ENCODE assay signal across 8 cellular contexts in genomic region chr11:59756496-59756840, GRCh38. TPM values are rescaled to one million over a fixed set of nuclear protein-coding genes. Genes with fewer than 3 reads are reported as not detected.
DNase-seq lines count a peak whose midpoint lies in the region; ATAC-seq lines count a peak whose summit lies in the region.

No MANE protein-coding gene starts in this region.

- peak overlapping the region; percentile 2 for H3K9ac ChIP-seq in HUES6 (ENCODE audit: low read length)

- no peak for ATAC-seq in activated CD8-positive, alpha-beta T cell treated with anti-CD3 and anti-CD28 coated beads, Interleukin-2, amount 10 ng/mL, durations not matched to agents 7 days and 5 days
- no peak for ATAC-seq in stimulated activated effector memory CD8-positive, alpha-beta T cell treated with anti-CD3 and anti-CD28 coated beads, Interleukin-12 subunit alpha, Interleukin-12 subunit beta, amount 100 ng/mL, for 72 hours
- ATAC-seq in HG03280 (IDR thresholded peaks at IDR 0.05; ENCODE audit: unreplicated experiment): no peak
- no peak for ATAC-seq in GM18519 (IDR thresholded peaks at IDR 0.05; ENCODE audit: low FRiP score, unreplicated experiment)

- H3K27me3 ChIP-seq in HUES6 (ENCODE audit: control insufficient read depth, insufficient read depth, low read length): no peaks in the 10 kb centered on the region

- H3K9me3 ChIP-seq in HUES6 (ENCODE audit: control insufficient read depth, insufficient read depth, low read depth, low read length): no peaks in the 10 kb centered on the region

- H3K4me3 Mint-ChIP-seq in activated CD8-positive, alpha-beta T cell treated with anti-CD3 and anti-CD28 coated beads, Interleukin-2, amount 10 ng/mL, durations not matched to agents 7 days and 5 days: peak overlapping the region; percentile 92
- peak overlapping the region; percentile 95 for H3K4me3 Mint-ChIP-seq in stimulated activated effector memory CD8-positive, alpha-beta T cell treated with anti-CD3 and anti-CD28 coated beads, Interleukin-12 subunit alpha, Interleukin-12 subunit beta, amount 100 ng/mL, for 72 hours

- no peak for DNase-seq in activated CD8-positive, alpha-beta T cell treated with anti-CD3 and anti-CD28 coated beads, Interleukin-2, amount 10 ng/mL, durations not matched to agents 7 days and 5 days
- DNase-seq in stimulated activated effector memory CD8-positive, alpha-beta T cell treated with anti-CD3 and anti-CD28 coated beads, Interleukin-12 subunit alpha, Interleukin-12 subunit beta, amount 100 ng/mL, for 72 hours (ENCODE audit: low spot score in 2 of 2): no peak
- DNase-seq in DMS 273 treated with DMSO at 0.1 percent for 48 hours (lab: John Stamatoyannopoulos, UW) (no peak), NOMO-1 treated with DMSO at 0.1 percent for 48 hours (lab: John Stamatoyannopoulos, UW; ENCODE audit: unreplicated experiment) (no peak)

- H3K27ac Mint-ChIP-seq in activated CD8-positive, alpha-beta T cell treated with anti-CD3 and anti-CD28 coated beads, Interleukin-2, amount 10 ng/mL, durations not matched to agents 7 days and 5 days: peak overlapping the region; percentile 31
- H3K27ac Mint-ChIP-seq in stimulated activated effector memory CD8-positive, alpha-beta T cell treated with anti-CD3 and anti-CD28 coated beads, Interleukin-12 subunit alpha, Interleukin-12 subunit beta, amount 100 ng/mL, for 72 hours: no peak overlapping the region

- POLR2A ChIA-PET in activated CD8-positive, alpha-beta T cell treated with anti-CD3 and anti-CD28 coated beads, Interleukin-2, amount 10 ng/mL, durations not matched to agents 7 days and 5 days (lab: Charles Lee): interaction anchor here (1.0 to 2.1 kb wide), 3 partner anchors 16 to 53 kb away, joined by 4 to 8 read pairs (median 6); no protein-coding TSS in a partner anchor

- peaks cover 14% of the 10 kb centered on the region; the same call in 1 of the 2 replicates for H3K36me3 ChIP-seq in HUES6 (ENCODE audit: control insufficient read depth, insufficient read depth, low read length)

- no peaks in the 10 kb centered on the region for H3K27me3 Mint-ChIP-seq in activated CD8-positive, alpha-beta T cell treated with anti-CD3 and anti-CD28 coated beads, Interleukin-2, amount 10 ng/mL, durations not matched to agents 7 days and 5 days (ENCODE audit: low read depth)

- H3K4me1 ChIP-seq in HUES6 (ENCODE audit: control insufficient read depth, insufficient read depth, low read length): peaks cover 15% of the 10 kb centered on the region

- H3K27ac ChIP-seq in HUES6 (ENCODE audit: low read depth, low read length): no peak overlapping the region

- H3K9me3 Mint-ChIP-seq in activated CD8-positive, alpha-beta T cell treated with anti-CD3 and anti-CD28 coated beads, Interleukin-2, amount 10 ng/mL, durations not matched to agents 7 days and 5 days (ENCODE audit: insufficient read depth): no peaks in the 10 kb centered on the region
- no peaks in the 10 kb centered on the region for H3K9me3 Mint-ChIP-seq in stimulated activated effector memory CD8-positive, alpha-beta T cell treated with anti-CD3 and anti-CD28 coated beads, Interleukin-12 subunit alpha, Interleukin-12 subunit beta, amount 100 ng/mL, for 72 hours

- H3K4me3 ChIP-seq in HUES6 (ENCODE audit: low read depth, low read length) (peak overlapping the region; percentile 82), iPS-11a (ENCODE audit: low read depth, low read length) (peak overlapping the region; percentile 80)

- H3K4me1 Mint-ChIP-seq in activated CD8-positive, alpha-beta T cell treated with anti-CD3 and anti-CD28 coated beads, Interleukin-2, amount 10 ng/mL, durations not matched to agents 7 days and 5 days (ENCODE audit: low read depth): peaks cover 55% of the 10 kb centered on the region
- H3K4me1 Mint-ChIP-seq in stimulated activated effector memory CD8-positive, alpha-beta T cell treated with anti-CD3 and anti-CD28 coated beads, Interleukin-12 subunit alpha, Interleukin-12 subunit beta, amount 100 ng/mL, for 72 hours: peaks cover 44% of the 10 kb centered on the region

- CTCF ChIA-PET in activated CD8-positive, alpha-beta T cell treated with anti-CD3 and anti-CD28 coated beads, Interleukin-2, amount 10 ng/mL, durations not matched to agents 7 days and 5 days (lab: Charles Lee): interaction anchor here (0.5 to 6.3 kb wide), 7 partner anchors 10 to 585 kb away, joined by 3 to 146 read pairs (median 5); partner anchors contain the start of genes DTX4 and MRPL16

- H3K36me3 Mint-ChIP-seq in activated CD8-positive, alpha-beta T cell treated with anti-CD3 and anti-CD28 coated beads, Interleukin-2, amount 10 ng/mL, durations not matched to agents 7 days and 5 days (ENCODE audit: low read depth): peaks cover 43% of the 10 kb centered on the region
- H3K36me3 Mint-ChIP-seq in stimulated activated effector memory CD8-positive, alpha-beta T cell treated with anti-CD3 and anti-CD28 coated beads, Interleukin-12 subunit alpha, Interleukin-12 subunit beta, amount 100 ng/mL, for 72 hours: peaks cover 7% of the 10 kb centered on the region

RNA-seq across cellular contexts. Expression of gene STX3, which starts 1.3 kb away (rescaled TPM):
- 100 to 1,000 TPM; 101 to 105 TPM for total RNA-seq in activated CD8-positive, alpha-beta T cell treated with anti-CD3 and anti-CD28 coated beads, Interleukin-2, amount 10 ng/mL, durations not matched to agents 7 days and 5 days

RNA-seq across cellular contexts. Expression of gene OR10V1, which starts 42.8 kb away (rescaled TPM):
- total RNA-seq in activated CD8-positive, alpha-beta T cell treated with anti-CD3 and anti-CD28 coated beads, Interleukin-2, amount 10 ng/mL, durations not matched to agents 7 days and 5 days: not detected

RNA-seq across cellular contexts. Expression of gene MRPL16, which starts 54.1 kb away (rescaled TPM):
- 10 to 100 TPM; 85.7 to 86.0 TPM for total RNA-seq in activated CD8-positive, alpha-beta T cell treated with anti-CD3 and anti-CD28 coated beads, Interleukin-2, amount 10 ng/mL, durations not matched to agents 7 days and 5 days
